Comparison of ENCODE assay signal across 15 cellular contexts in genomic region chr1:94183197-94183815, GRCh38. TPM values are rescaled to one million over a fixed set of nuclear protein-coding genes. Genes with fewer than 3 reads are reported as not detected.
"Had no signal": no experiment of that assay in that cellular context is flagged by ENCODE, and none has a peak within 500 bp of the region (broad histone marks: within the 10 kb centered on the region; RNA-seq: fewer than 3 reads in every experiment).

No MANE protein-coding gene starts in this region.

- H3K9me3 ChIP-seq: esophagus muscularis mucosa, lower lobe of right lung, thoracic aorta had no signal

- H3K4me3 ChIP-seq: cardiac muscle cell, coronary artery, esophagus muscularis mucosa, lower lobe of right lung, thoracic aorta had no signal

- H3K27me3 ChIP-seq: cardiac muscle cell, esophagus muscularis mucosa had no signal

- H3K4me1 ChIP-seq: esophagus muscularis mucosa, lower lobe of right lung had no signal

- ATAC-seq: lower lobe of right lung; stimulated activated naive B cell treated with anti-CD40 and anti-IgM and Interleukin-4, amounts not matched to agents 10 μg/mL and 1 μg/mL and 100 μg/mL, for 72 hours had no signal

- H3K27ac ChIP-seq: cardiac muscle cell, coronary artery, esophagus muscularis mucosa, lower lobe of right lung, thoracic aorta had no signal

- H3K36me3 ChIP-seq: cardiac muscle cell had no signal

- DNase-seq: activated CD4-positive, alpha-beta memory T cell treated with anti-CD3 and anti-CD28 coated beads for 36 hours; activated gamma-delta T cell treated with Interleukin-2 at 50 U/mL for 16 hours; activated T-cell treated with anti-CD3 and anti-CD28 coated beads for 4 hours; lower lobe of right lung; midbrain; nephron progenitor cell; nucleus accumbens; posterior cingulate gyrus; stimulated activated naive B cell treated with anti-CD40 and anti-IgM and Interleukin-4, amounts not matched to agents 10 μg/mL and 1 μg/mL and 100 μg/mL, for 72 hours had no signal

RNA-seq across cellular contexts. Expression of gene ARHGAP29, which starts 54.1 kb away (rescaled TPM):
- total RNA-seq: activated T-helper 1 cell treated with anti-CD3 and anti-CD28 coated beads, Interleukin-12 subunit alpha, Interleukin-12 subunit beta, Interleukin-2, Interleukin-4 antibody, amounts not matched to agents 30 ng/mL and 10 ng/mL and 1 ng/mL, durations not matched to agents 14 hours and 24 hours and 36 hours; T-helper 2 cell treated with Interferon-gamma antibody and Interleukin-4, amounts not matched to agents 100 ng/mL and 5 ng/mL, for 36 hours had no signal
